ENCODE assay signal across 27 cellular contexts in the genomic region with DNA sequence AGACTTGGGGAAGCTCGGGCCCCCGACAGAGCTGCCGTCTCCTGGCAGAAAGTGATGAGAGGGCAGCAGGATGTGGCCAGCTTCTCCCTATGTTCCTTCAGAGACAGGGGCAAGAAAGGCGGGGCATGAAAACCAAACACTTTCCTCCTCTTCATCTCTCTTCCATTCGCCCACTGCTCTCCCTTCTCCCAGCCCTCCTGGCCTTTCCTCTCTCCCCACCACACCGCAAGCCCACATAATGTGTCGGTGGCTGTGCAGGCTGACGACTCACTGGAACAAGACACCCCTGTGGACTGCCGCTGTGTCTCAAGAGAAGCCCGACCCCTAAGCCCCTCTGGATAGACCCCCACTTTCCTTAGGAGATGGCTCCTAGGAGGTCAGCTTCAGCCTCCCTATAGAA. TPM values are rescaled to one million over a fixed set of nuclear protein-coding genes. Genes with fewer than 3 reads are reported as not detected.
A peak's percentile ranks its signal among the peaks of the same experiment; 100 is the strongest.
DNase-seq lines count a peak whose midpoint lies in the region; ATAC-seq and TF ChIP-seq lines count a peak whose summit lies in the region.
"Had no signal": no experiment of that assay in that cellular context is flagged by ENCODE, and none has a peak within 500 bp of the region (broad histone marks: within the 10 kb centered on the region; RNA-seq: fewer than 3 reads in every experiment).

No MANE protein-coding gene starts in this region.

- no peaks in the 10 kb centered on the region for H3K27me3 Mint-ChIP-seq in activated T-cell treated with anti-CD3 and anti-CD28 coated beads, Interleukin-2, amount 50 U/mL, for 72 hours (ENCODE audit: low read depth)
- H3K27me3 Mint-ChIP-seq in activated T-cell treated with anti-CD3 and anti-CD28 coated beads, Interleukin-2, amount 50 U/mL, for 4 hours (ENCODE audit: low read depth): no peaks in the 10 kb centered on the region
- no peaks in the 10 kb centered on the region for H3K27me3 Mint-ChIP-seq in stimulated activated naive CD8-positive, alpha-beta T cell treated with anti-CD3 and anti-CD28 coated beads, Interleukin-15, amount 100 ng/mL, for 72 hours
- H3K27me3 Mint-ChIP-seq in neural progenitor cell (ENCODE audit: insufficient read depth, low read depth): peaks cover 5% of the 10 kb centered on the region

- H3K36me3 ChIP-seq in neural progenitor cell: no peaks in the 10 kb centered on the region
- H3K36me3 ChIP-seq in upper lobe of right lung: peaks cover 70% of the 10 kb centered on the region
- peaks cover 17% of the 10 kb centered on the region; the same call in 1 of the 2 replicates for H3K36me3 ChIP-seq in SJCRH30

- H3K27ac ChIP-seq in neural progenitor cell (no peak overlapping the region), upper lobe of right lung (no peak overlapping the region), dorsolateral prefrontal cortex (no peak overlapping the region), SJCRH30 (no peak overlapping the region)
- H3K27ac ChIP-seq: KMS-11 had no signal

- no peaks in the 10 kb centered on the region for H3K79me2 ChIP-seq in neural progenitor cell (ENCODE audit: low read depth)

- H3K9me3 ChIP-seq in neural progenitor cell (ENCODE audit: low read depth) (no peaks in the 10 kb centered on the region), upper lobe of right lung (no peaks in the 10 kb centered on the region), SJCRH30 (replicated peaks) (no peaks in the 10 kb centered on the region)
- H3K9me3 ChIP-seq: BE2C had no signal

- H3K4me1 ChIP-seq in neural progenitor cell: no peaks in the 10 kb centered on the region
- no peaks in the 10 kb centered on the region for H3K4me1 ChIP-seq in upper lobe of right lung
- no peaks in the 10 kb centered on the region for H3K4me1 ChIP-seq in SJCRH30

- H3K4me3 ChIP-seq in neural progenitor cell: no peak overlapping the region
- H3K4me3 ChIP-seq in upper lobe of right lung: no peak overlapping the region
- H3K4me3 ChIP-seq in dorsolateral prefrontal cortex: no peak overlapping the region
- no peak overlapping the region for H3K4me3 ChIP-seq in SJCRH30

- H2AFZ ChIP-seq in neural progenitor cell (replicated peaks): no peak overlapping the region

- H3K4me1 Mint-ChIP-seq in activated T-cell treated with anti-CD3 and anti-CD28 coated beads, Interleukin-2, amount 50 U/mL, for 72 hours (ENCODE audit: low read depth): no peaks in the 10 kb centered on the region
- no peaks in the 10 kb centered on the region for H3K4me1 Mint-ChIP-seq in activated T-cell treated with anti-CD3 and anti-CD28 coated beads, Interleukin-2, amount 50 U/mL, for 4 hours (ENCODE audit: low read depth)
- H3K4me1 Mint-ChIP-seq in stimulated activated naive CD8-positive, alpha-beta T cell treated with anti-CD3 and anti-CD28 coated beads, Interleukin-15, amount 100 ng/mL, for 72 hours: no peaks in the 10 kb centered on the region
- H3K4me1 Mint-ChIP-seq in neural progenitor cell: peaks cover 12% of the 10 kb centered on the region
- H3K4me1 Mint-ChIP-seq: CD14-positive monocyte had no signal

- no peak overlapping the region for H3K4me2 ChIP-seq in neural progenitor cell
- H3K4me2 ChIP-seq: KMS-11 had no signal

- no peak overlapping the region for H3K9ac ChIP-seq in neural progenitor cell
- H3K9ac ChIP-seq: KMS-11 had no signal

- ATAC-seq in activated T-cell treated with anti-CD3 and anti-CD28 coated beads, Interleukin-2, amount 50 U/mL, for 72 hours (replicated peaks in 1 of 2): no peak
- ATAC-seq in activated T-cell treated with anti-CD3 and anti-CD28 coated beads, Interleukin-2, amount 50 U/mL, for 4 hours: no peak
- ATAC-seq in stimulated activated naive CD8-positive, alpha-beta T cell treated with anti-CD3 and anti-CD28 coated beads, Interleukin-15, amount 100 ng/mL, for 72 hours: no peak
- ATAC-seq in stimulated activated naive CD8-positive, alpha-beta T cell treated with anti-CD3 and anti-CD28 coated beads, Interleukin-15, Interleukin-2, amounts not matched to agents 100 U/mL and 50 U/mL, for 24 hours: no peak
- ATAC-seq in upper lobe of right lung: no peak
- ATAC-seq: HCT116 had no signal

- TF ChIP-seq CTCF in neural progenitor cell (IDR thresholded peaks at IDR 0.05) (no peak), upper lobe of right lung (IDR thresholded peaks at IDR 0.05) (no peak), dorsolateral prefrontal cortex (IDR thresholded peaks at IDR 0.05 in 54 of 56, conservative IDR thresholded peaks at IDR 0.05 in 2 of 56; ENCODE audit: low read depth in 1 of 56, partially characterized antibody in 56 of 56) (no peak)

- peak overlapping the region; percentile 72 for H3K27ac Mint-ChIP-seq in activated T-cell treated with anti-CD3 and anti-CD28 coated beads, Interleukin-2, amount 50 U/mL, for 72 hours
- peak overlapping the region; percentile 5 to 11 for H3K27ac Mint-ChIP-seq in stimulated activated naive CD8-positive, alpha-beta T cell treated with anti-CD3 and anti-CD28 coated beads, Interleukin-15, amount 100 ng/mL, for 72 hours
- peak overlapping the region; percentile 65 for H3K27ac Mint-ChIP-seq in neural progenitor cell
- H3K27ac Mint-ChIP-seq: CD14-positive monocyte had no signal

- peaks cover 4 to 12% of the 10 kb centered on the region in 2 donors for H3K36me3 Mint-ChIP-seq in activated T-cell treated with anti-CD3 and anti-CD28 coated beads, Interleukin-2, amount 50 U/mL, for 72 hours (ENCODE audit: insufficient read depth in 2 of 2)
- H3K36me3 Mint-ChIP-seq in activated T-cell treated with anti-CD3 and anti-CD28 coated beads, Interleukin-2, amount 50 U/mL, for 4 hours (ENCODE audit: insufficient read depth): peaks cover 51% of the 10 kb centered on the region
- peaks cover 28% of the 10 kb centered on the region for H3K36me3 Mint-ChIP-seq in neural progenitor cell

- H3K9me3 Mint-ChIP-seq in activated T-cell treated with anti-CD3 and anti-CD28 coated beads, Interleukin-2, amount 50 U/mL, for 72 hours: no peaks in the 10 kb centered on the region
- no peaks in the 10 kb centered on the region for H3K9me3 Mint-ChIP-seq in activated T-cell treated with anti-CD3 and anti-CD28 coated beads, Interleukin-2, amount 50 U/mL, for 4 hours
- no peaks in the 10 kb centered on the region for H3K9me3 Mint-ChIP-seq in stimulated activated naive CD8-positive, alpha-beta T cell treated with anti-CD3 and anti-CD28 coated beads, Interleukin-15, amount 100 ng/mL, for 72 hours
- H3K9me3 Mint-ChIP-seq in neural progenitor cell: no peaks in the 10 kb centered on the region
- H3K9me3 Mint-ChIP-seq: CD14-positive monocyte had no signal

- no peak for DNase-seq in activated T-cell treated with anti-CD3 and anti-CD28 coated beads, Interleukin-2, amount 50 U/mL, for 72 hours
- no peak for DNase-seq in activated T-cell treated with anti-CD3 and anti-CD28 coated beads, Interleukin-2, amount 50 U/mL, for 4 hours
- DNase-seq in stimulated activated naive CD8-positive, alpha-beta T cell treated with anti-CD3 and anti-CD28 coated beads, Interleukin-15, amount 100 ng/mL, for 72 hours: no peak
- no peak for DNase-seq in stimulated activated naive CD8-positive, alpha-beta T cell treated with anti-CD3 and anti-CD28 coated beads, Interleukin-15, Interleukin-2, amounts not matched to agents 100 U/mL and 50 U/mL, for 24 hours
- DNase-seq in neural progenitor cell (ENCODE audit: low spot score) (no peak), upper lobe of right lung (no peak), dorsolateral prefrontal cortex (no peak), SJCRH30 (no peak)
- DNase-seq: 8988T, ACHN, BE2C, DMS153, DND-41, NCI-H1048, NCI-H1436, NCI-H187, NCI-H2081 treated with DMSO at 0.1 percent for 48 hours, NCI-H2171, NCI-H226, NCI-H510A, NCI-H69, RPMI8226, SHP77 treated with DMSO at 0.1 percent for 48 hours had no signal

- H3K27me3 ChIP-seq in neural progenitor cell (no peaks in the 10 kb centered on the region), upper lobe of right lung (no peaks in the 10 kb centered on the region), dorsolateral prefrontal cortex (no peaks in the 10 kb centered on the region), SJCRH30 (no peaks in the 10 kb centered on the region)
- H3K27me3 ChIP-seq: BE2C had no signal

- no peaks in the 10 kb centered on the region for H4K20me1 ChIP-seq in neural progenitor cell (ENCODE audit: low read depth)

- no peaks in the 10 kb centered on the region for H3F3A ChIP-seq in neural progenitor cell (ENCODE audit: low read depth)

- intact Hi-C loops in upper lobe of right lung (cut with DNase I) (no loop called here), dorsolateral prefrontal cortex (cut with DNase I) (no loop called here)

- H3K4me3 Mint-ChIP-seq in activated T-cell treated with anti-CD3 and anti-CD28 coated beads, Interleukin-2, amount 50 U/mL, for 72 hours: no peak overlapping the region
- H3K4me3 Mint-ChIP-seq in activated T-cell treated with anti-CD3 and anti-CD28 coated beads, Interleukin-2, amount 50 U/mL, for 4 hours: no peak overlapping the region
- no peak overlapping the region for H3K4me3 Mint-ChIP-seq in stimulated activated naive CD8-positive, alpha-beta T cell treated with anti-CD3 and anti-CD28 coated beads, Interleukin-15, amount 100 ng/mL, for 72 hours
- H3K4me3 Mint-ChIP-seq in neural progenitor cell: no peak overlapping the region
- H3K4me3 Mint-ChIP-seq: CD14-positive monocyte had no signal

RNA-seq across cellular contexts. Expression of a gene that starts 59.3 kb away (rescaled TPM):
- under 1 TPM in 1 of 2 donors, not detected in 1; 0.53 TPM for total RNA-seq in activated T-cell treated with anti-CD3 and anti-CD28 coated beads, Interleukin-2, amount 50 U/mL, for 72 hours
- total RNA-seq in activated T-cell treated with anti-CD3 and anti-CD28 coated beads, Interleukin-2, amount 50 U/mL, for 4 hours: 1 to 10 TPM; 1.2 to 4.2 (median 2.8) TPM
- total RNA-seq in neural progenitor cell (ENCODE audit: low replicate concordance): 19.8 and 26.9 TPM in 2 replicates
- 6.4 TPM for total RNA-seq in upper lobe of right lung
- 100 to 1,000 TPM in 88 of 120 experiments, 10 to 100 TPM in 32; 44.8 to 204 (median 116) TPM for total RNA-seq in dorsolateral prefrontal cortex
- total RNA-seq in SJCRH30 (2014; rRNA removed; shearing (Covaris generic)): 1.4 and 2.1 TPM in 2 replicates
- total RNA-seq: H4 had no signal

Comparison
In these comparisons a context has a peak if more than half of its experiments do, and no peak if none do; other contexts are left out.
1. H3K27ac Mint-ChIP-seq: peak in every context shown above with its lines; median percentile 72 in activated T-cell treated with anti-CD3 and anti-CD28 coated beads, Interleukin-2, amount 50 U/mL, for 72 hours; 65 in neural progenitor cell; 8 in stimulated activated naive CD8-positive, alpha-beta T cell treated with anti-CD3 and anti-CD28 coated beads, Interleukin-15, amount 100 ng/mL, for 72 hours.